In genomic region chr3:195169011-195169410, GRCh38 we compare ENCODE assay signal across 20 cellular contexts.
"Had no signal": no experiment of that assay in that cellular context is flagged by ENCODE, and none has a peak within 500 bp of the region (broad histone marks: within the 10 kb centered on the region; RNA-seq: fewer than 3 reads in every experiment).

No MANE protein-coding gene starts in this region.

- H3K4me3 Mint-ChIP-seq: effector memory CD8-positive, alpha-beta T cell; immature natural killer cell; natural killer cell; stimulated activated naive CD8-positive, alpha-beta T cell treated with anti-CD3 and anti-CD28 coated beads, Interleukin-15, amount 100 ng/mL, for 72 hours had no signal

- H3K27ac Mint-ChIP-seq: effector memory CD8-positive, alpha-beta T cell; immature natural killer cell; natural killer cell; progenitor cell of endocrine pancreas had no signal

- H3K36me3 Mint-ChIP-seq: natural killer cell had no signal

- DNase-seq: cortex of kidney; effector memory CD8-positive, alpha-beta T cell; hypothalamus; immature natural killer cell; islet precursor cell; kidney glomerular epithelial cell; left ventricle myocardium superior; lower lobe of right lung; natural killer cell; pancreas; small intestine; stimulated activated CD4-positive, alpha-beta T cell treated with anti-CD3 and anti-CD28 coated beads, Interleukin-15, amount 100 ng/mL, for 24 hours; stimulated activated CD4-positive, alpha-beta T cell treated with anti-CD3 and anti-CD28 coated beads, Interleukin-2, amount 100 ng/mL, for 48 hours; stimulated activated naive CD4-positive, alpha-beta T cell; stimulated activated naive CD8-positive, alpha-beta T cell treated with anti-CD3 and anti-CD28 coated beads, Interleukin-15, amount 100 ng/mL, for 72 hours; transverse colon had no signal

- ATAC-seq: effector memory CD8-positive, alpha-beta T cell; left ventricle myocardium superior; lower lobe of right lung; natural killer cell; pancreas; stimulated activated naive CD8-positive, alpha-beta T cell treated with anti-CD3 and anti-CD28 coated beads, Interleukin-15, amount 100 ng/mL, for 72 hours had no signal

- H3K4me3 ChIP-seq: lower lobe of right lung, pancreas, right atrium auricular region, suprapubic skin, transverse colon had no signal

- H3K27ac ChIP-seq: lower lobe of right lung, neutrophil, pancreas, right atrium auricular region, suprapubic skin, transverse colon had no signal

- H3K27me3 ChIP-seq: neutrophil, pancreas, right atrium auricular region, suprapubic skin, transverse colon had no signal

- H3K9me3 Mint-ChIP-seq: effector memory CD8-positive, alpha-beta T cell; immature natural killer cell; natural killer cell; stimulated activated naive CD8-positive, alpha-beta T cell treated with anti-CD3 and anti-CD28 coated beads, Interleukin-15, amount 100 ng/mL, for 72 hours had no signal

- H3K36me3 ChIP-seq: lower lobe of right lung, neutrophil, pancreas, right atrium auricular region, suprapubic skin, transverse colon had no signal

- H3K27me3 Mint-ChIP-seq: effector memory CD8-positive, alpha-beta T cell; stimulated activated naive CD8-positive, alpha-beta T cell treated with anti-CD3 and anti-CD28 coated beads, Interleukin-15, amount 100 ng/mL, for 72 hours had no signal

- H3K9me3 ChIP-seq: lower lobe of right lung, neutrophil, pancreas, right atrium auricular region, suprapubic skin, transverse colon had no signal
